ENCODE assay signal across 10 cellular contexts in genomic region chr3:150083653-150084037, GRCh38.
DNase-seq lines count a peak whose midpoint lies in the region; ATAC-seq and TF ChIP-seq lines count a peak whose summit lies in the region.
"Had no signal": no experiment of that assay in that cellular context is flagged by ENCODE, and none has a peak within 500 bp of the region (broad histone marks: within the 10 kb centered on the region; RNA-seq: fewer than 3 reads in every experiment).

No MANE protein-coding gene starts in this region.

- no peaks in the 10 kb centered on the region for H3K23me2 ChIP-seq in H9 (ENCODE audit: insufficient read length, low read depth, low read length, poor library complexity, severe bottlenecking)

- H3K18ac ChIP-seq in H9 (ENCODE audit: insufficient read length, low read depth, low read length), result no peak overlapping the region

- peak in 2 of 4 donors; percentile 44 to 53 for TF ChIP-seq EP300 in sigmoid colon (IDR thresholded peaks at IDR 0.05)

- no peak for TF ChIP-seq POLR2A in sigmoid colon (IDR thresholded peaks at IDR 0.05)

- peak overlapping the region; percentile 18 to 77 (median 74) for H3K27ac ChIP-seq in sigmoid colon
- H3K27ac ChIP-seq in H9 (ENCODE audit: insufficient read length, low read depth, low read length), result no peak overlapping the region

- H3K23ac ChIP-seq in H9 (ENCODE audit: insufficient read length, low read depth, low read length), result no peak overlapping the region

- H3K4ac ChIP-seq in H9 (ENCODE audit: low read depth, low read length), result no peak overlapping the region

- no peak overlapping the region for H2BK12ac ChIP-seq in H9 (ENCODE audit: insufficient read length, low read depth, low read length)

- no peak overlapping the region for H3T11ph ChIP-seq in H9 (ENCODE audit: low read length)

- peaks cover 0 to 6% of the 10 kb centered on the region in 2 experiments; a peak in 1 of 5 replicates for H3K9me3 Mint-ChIP-seq in H9

- H4K5ac ChIP-seq in H9 (ENCODE audit: insufficient read length, low read depth, low read length), result no peak overlapping the region

- H4K8ac ChIP-seq in H9 (replicated peaks; ENCODE audit: insufficient read length, low read depth, low read length), result no peak overlapping the region

- no peak overlapping the region for H2BK20ac ChIP-seq in H9 (ENCODE audit: low read depth, low read length, poor library complexity, severe bottlenecking)

- TF ChIP-seq CTCF in BJ (IDR thresholded peaks at IDR 0.05; ENCODE audit: insufficient read depth, low read depth, low read length) (no peak), sigmoid colon (IDR thresholded peaks at IDR 0.05) (no peak), H9 (conservative IDR thresholded peaks at IDR 0.05) (no peak)

- H3K4me1 ChIP-seq in sigmoid colon (peaks cover 0 to 33% (median 28%) of the 10 kb centered on the region in 4 donors), H9 (ENCODE audit: insufficient read depth, low read length) (no peaks in the 10 kb centered on the region)

- no peaks in the 10 kb centered on the region for H4K20me1 ChIP-seq in H9 (ENCODE audit: control insufficient read depth, insufficient read depth, insufficient read length)

- H2AK5ac ChIP-seq in H9 (ENCODE audit: insufficient read length, low read length), result no peak overlapping the region

- H3K14ac ChIP-seq in H9 (ENCODE audit: insufficient read depth, low read length), result no peak overlapping the region

- no peak overlapping the region for H2BK15ac ChIP-seq in H9 (ENCODE audit: low read depth, low read length)

- no peak overlapping the region for H2AFZ ChIP-seq in H9 (ENCODE audit: low read length)

- intact Hi-C loops in sigmoid colon (cut with DNase I), result loop anchor here (2.0 to 10.0 kb wide), 3 partner anchors 63 to 113 kb away; partner anchors contain the start of gene PFN2

- peaks cover 0 to 1% (median 0%) of the 10 kb centered on the region in 3 experiments; a peak in 1 of 7 replicates for H3K36me3 Mint-ChIP-seq in H9 (ENCODE audit: insufficient read depth in 1 of 3, low read depth in 3 of 3)

- no peak overlapping the region for H2BK120ac ChIP-seq in H9 (ENCODE audit: low read depth, low read length, poor library complexity, severe bottlenecking)

- WGBS in sigmoid colon, 2 donors, result 69 to 70% methylated on average over 8 of the region's 8 CpGs
- no CpG with 5 or more reads among the region's 8 CpGs for WGBS in H9 (ENCODE audit: extremely low coverage, insufficient read length, low lambda C conversion rate)

- peaks cover 8 to 11% of the 10 kb centered on the region in 2 experiments for H3K4me1 Mint-ChIP-seq in H9

- no peak overlapping the region for H3K56ac ChIP-seq in H9 (ENCODE audit: insufficient read length, low read depth, low read length)

- CTCF ChIA-PET in BJ (lab: Yijun Ruan, JAX), result no interaction called here

- no peaks in the 10 kb centered on the region for H3K27me3 ChIP-seq in BJ (ENCODE audit: control insufficient read depth, insufficient read depth, low read length)
- no peaks in the 10 kb centered on the region for H3K27me3 ChIP-seq in sigmoid colon
- no peaks in the 10 kb centered on the region for H3K27me3 ChIP-seq in H9 (ENCODE audit: insufficient read depth, low read length)

- no peaks in the 10 kb centered on the region for H3K79me1 ChIP-seq in H9 (ENCODE audit: insufficient read depth, low read depth, low read length, poor library complexity, severe bottlenecking)

- ATAC-seq in GM19328 (IDR thresholded peaks at IDR 0.05; ENCODE audit: unreplicated experiment), result no peak
- ATAC-seq in HG03175 (IDR thresholded peaks at IDR 0.05; ENCODE audit: unreplicated experiment), result no peak

- no peak for DNase-seq in BJ (ENCODE audit: low read depth)
- DNase-seq in NCI-H774 (lab: John Stamatoyannopoulos, UW), result peak; percentile 28
- DNase-seq in fibroblast of peridontal ligament (ENCODE audit: extremely low read depth), result peak; percentile 84
- peak; percentile 80 for DNase-seq in sigmoid colon
- DNase-seq in H9, result no peak
- DNase-seq in stimulated activated CD4-positive, alpha-beta T cell treated with anti-CD3 and anti-CD28 coated beads, Interleukin-2, amount 100 ng/mL, for 24 hours, result no peak
- DNase-seq: DMS153, OCI-M1 had no signal

- H2BK5ac ChIP-seq in H9 (ENCODE audit: insufficient read length, low read length), result no peak overlapping the region

- H3K9me3 ChIP-seq in sigmoid colon (no peaks in the 10 kb centered on the region), H9 (ENCODE audit: control insufficient read depth, low read depth, low read length) (no peaks in the 10 kb centered on the region)

- no peak overlapping the region for H3K27ac Mint-ChIP-seq in H9

- H3K4me3 Mint-ChIP-seq in H9, result no peak overlapping the region

- H3K9ac ChIP-seq in H9 (ENCODE audit: extremely low read depth, insufficient read length, low read length), result no peak overlapping the region

- no peak overlapping the region for H3K4me2 ChIP-seq in H9 (ENCODE audit: insufficient read depth, insufficient read length, low read length)

- H3K79me2 ChIP-seq in H9 (ENCODE audit: insufficient read depth, low read length), result no peaks in the 10 kb centered on the region

- H3K36me3 ChIP-seq in BJ (ENCODE audit: control insufficient read depth, insufficient read depth, low read length) (no peaks in the 10 kb centered on the region), sigmoid colon (no peaks in the 10 kb centered on the region)

- no peak overlapping the region for H4K91ac ChIP-seq in H9 (ENCODE audit: insufficient read length, low read depth, low read length)

- H3K4me3 ChIP-seq in BJ (ENCODE audit: low read depth, low read length) (peak overlapping the region; percentile 36), sigmoid colon (peak overlapping the region in 3 of 4 donors; percentile 26 to 40 (median 33))

- no peaks in the 10 kb centered on the region for H3K27me3 Mint-ChIP-seq in H9 (ENCODE audit: low read depth)

- POLR2A ChIA-PET in BJ (lab: Charles Lee), result no interaction called here

Comparison
In these comparisons a context has a peak if more than half of its experiments do, and no peak if none do; other contexts are left out.
1. DNase-seq: peak in NCI-H774 (single experiment), fibroblast of peridontal ligament (single experiment) and sigmoid colon (single experiment); none in BJ (single experiment), H9 (single experiment) and stimulated activated CD4-positive, alpha-beta T cell treated with anti-CD3 and anti-CD28 coated beads, Interleukin-2, amount 100 ng/mL, for 24 hours (0 of 2).